ENCODE assay signal across 8 cellular contexts in the genomic region with DNA sequence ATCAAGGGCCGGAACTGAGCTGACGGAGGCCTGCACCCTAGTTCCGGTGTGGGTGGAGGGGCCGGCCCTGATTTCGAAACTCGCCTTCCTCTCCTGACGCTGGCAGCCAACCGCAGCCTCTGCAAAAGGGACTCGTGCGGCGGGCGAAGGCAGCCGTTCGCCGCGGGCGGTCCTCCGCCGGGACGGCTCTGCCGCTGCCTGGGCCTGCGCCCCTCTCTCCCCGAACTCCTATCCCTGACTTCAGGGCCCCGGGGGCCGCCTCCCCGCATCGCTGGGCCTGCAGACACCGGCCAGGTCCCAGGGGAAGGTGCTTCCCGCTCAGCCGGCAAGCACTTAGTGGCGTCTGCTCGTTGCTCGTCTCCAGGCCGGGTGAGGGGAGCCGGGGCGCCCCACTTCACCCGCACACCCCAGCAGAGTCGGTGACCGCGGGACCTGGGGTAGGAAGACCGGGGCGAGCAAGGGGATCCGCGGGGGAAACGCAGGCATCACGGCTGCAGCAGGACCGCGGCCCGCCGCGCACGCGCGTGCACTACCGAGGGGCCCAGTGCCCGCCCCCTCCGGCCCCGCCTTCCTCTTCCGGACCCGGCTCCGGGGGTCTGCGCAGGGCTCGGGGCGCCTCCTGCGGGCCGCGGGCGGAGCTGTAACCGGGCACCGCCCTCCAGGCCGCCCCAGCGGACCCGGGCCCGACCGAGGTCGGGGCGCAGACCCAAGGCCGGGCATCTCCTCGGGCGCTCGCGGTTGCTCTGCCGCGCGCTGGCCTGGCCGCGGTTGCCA. TPM values are rescaled to one million over a fixed set of nuclear protein-coding genes. Genes with fewer than 3 reads are reported as not detected.
DNase-seq lines count a peak whose midpoint lies in the region; ATAC-seq and TF ChIP-seq lines count a peak whose summit lies in the region.

No MANE protein-coding gene starts in this region.

- peak in 1 of 2 donors; percentile 40 for TF ChIP-seq POLR2A in lower leg skin (IDR thresholded peaks at IDR 0.05)

- TF ChIP-seq CTCF in C4-2B (conservative IDR thresholded peaks at IDR 0.05), result no peak; the same call in 1 of the 2 replicates
- no peak for TF ChIP-seq CTCF in lower leg skin (IDR thresholded peaks at IDR 0.05)

- no peaks in the 10 kb centered on the region for H3K27me3 Mint-ChIP-seq in activated CD4-positive, alpha-beta T cell treated with anti-CD3 and anti-CD28 coated beads, Interleukin-2, amount 10 ng/mL, durations not matched to agents 7 days and 5 days

- POLR2A ChIA-PET in activated CD4-positive, alpha-beta T cell treated with anti-CD3 and anti-CD28 coated beads, Interleukin-2, amount 10 ng/mL, durations not matched to agents 7 days and 5 days (lab: Charles Lee), result interaction anchor here (0.8 to 2.5 kb wide), 5 partner anchors 11 to 115 kb away, joined by 3 to 10 read pairs (median 7); partner anchors contain the start of genes GRK2 and TBC1D10C

- H3K27ac Mint-ChIP-seq in activated CD4-positive, alpha-beta T cell treated with anti-CD3 and anti-CD28 coated beads, Interleukin-2, amount 10 ng/mL, durations not matched to agents 7 days and 5 days, result peak overlapping the region; percentile 98

- CTCF ChIA-PET in activated CD4-positive, alpha-beta T cell treated with anti-CD3 and anti-CD28 coated beads, Interleukin-2, amount 10 ng/mL, durations not matched to agents 7 days and 5 days (lab: Charles Lee), result interaction anchor here (0.7 to 6.1 kb wide), 16 partner anchors 10 to 113 kb away, joined by 3 to 41 read pairs (median 5); partner anchors contain the start of genes PPP1CA and SSH3

- DNase-seq in GM19238 (ENCODE audit: insufficient read length, low spot score), result peak; percentile 94
- peak; percentile 93 for DNase-seq in NCI-H526 treated with DMSO at 0.1 percent for 48 hours (lab: John Stamatoyannopoulos, UW)
- peak; percentile 92 for DNase-seq in activated CD4-positive, alpha-beta T cell treated with anti-CD3 and anti-CD28 coated beads, Interleukin-2, amount 10 ng/mL, durations not matched to agents 7 days and 5 days
- peak; percentile 85 for DNase-seq in dermis blood vessel endothelial cell
- peak; percentile 87 to 98 for DNase-seq in lower leg skin (ENCODE audit: low spot score in 2 of 2)
- peak; percentile 87 for DNase-seq in stimulated activated CD4-positive, alpha-beta T cell treated with anti-CD3 and anti-CD28 coated beads, Interleukin-4, amount 100 ng/mL, for 24 hours

- H3K27ac ChIP-seq in C4-2B, result peak overlapping the region; percentile 100

- intact Hi-C loops in lower leg skin (cut with DNase I; ENCODE audit: low total_unique reads), result no loop called here

- no peaks in the 10 kb centered on the region for H3K9me3 Mint-ChIP-seq in activated CD4-positive, alpha-beta T cell treated with anti-CD3 and anti-CD28 coated beads, Interleukin-2, amount 10 ng/mL, durations not matched to agents 7 days and 5 days

- H3K36me3 Mint-ChIP-seq in activated CD4-positive, alpha-beta T cell treated with anti-CD3 and anti-CD28 coated beads, Interleukin-2, amount 10 ng/mL, durations not matched to agents 7 days and 5 days (ENCODE audit: low read depth), result peaks cover 60% of the 10 kb centered on the region

- peak; percentile 75 for ATAC-seq in HG03432 (IDR thresholded peaks at IDR 0.05; ENCODE audit: unreplicated experiment)

- H3K4me3 ChIP-seq in lower leg skin (ENCODE audit: low read depth, poor library complexity, severe bottlenecking), result peak overlapping the region; percentile 60

- H3K4me3 Mint-ChIP-seq in activated CD4-positive, alpha-beta T cell treated with anti-CD3 and anti-CD28 coated beads, Interleukin-2, amount 10 ng/mL, durations not matched to agents 7 days and 5 days, result peak overlapping the region; percentile 73

- peaks cover 72% of the 10 kb centered on the region for H3K4me1 Mint-ChIP-seq in activated CD4-positive, alpha-beta T cell treated with anti-CD3 and anti-CD28 coated beads, Interleukin-2, amount 10 ng/mL, durations not matched to agents 7 days and 5 days

- WGBS in lower leg skin, 2 donors, result 0% methylated on average over 1 to 47 of the region's 87 CpGs

RNA-seq across cellular contexts. Expression of gene ANKRD13D, which starts 0.5 kb away (rescaled TPM):
- 100 to 1,000 TPM; 135 to 194 TPM for total RNA-seq in activated CD4-positive, alpha-beta T cell treated with anti-CD3 and anti-CD28 coated beads, Interleukin-2, amount 10 ng/mL, durations not matched to agents 7 days and 5 days
- total RNA-seq in dermis blood vessel endothelial cell (29.1 and 32.3 TPM in 2 replicates), lower leg skin (10 to 100 TPM; 60.5 to 84.7 (median 72.8) TPM)

RNA-seq across cellular contexts. Expression of gene SSH3, which starts 14.7 kb away (rescaled TPM):
- 1 to 10 TPM; 8.2 to 9.6 TPM for total RNA-seq in activated CD4-positive, alpha-beta T cell treated with anti-CD3 and anti-CD28 coated beads, Interleukin-2, amount 10 ng/mL, durations not matched to agents 7 days and 5 days
- total RNA-seq in dermis blood vessel endothelial cell, result 15.6 and 19.7 TPM in 2 replicates
- total RNA-seq in lower leg skin, result 10 to 100 TPM; 58.6 to 71.0 (median 62.0) TPM

RNA-seq across cellular contexts. Expression of gene GRK2, which starts 22.4 kb away (rescaled TPM):
- 100 to 1,000 TPM; 306 to 324 TPM for total RNA-seq in activated CD4-positive, alpha-beta T cell treated with anti-CD3 and anti-CD28 coated beads, Interleukin-2, amount 10 ng/mL, durations not matched to agents 7 days and 5 days
- total RNA-seq in dermis blood vessel endothelial cell (40.0 and 56.8 TPM in 2 replicates), lower leg skin (100 to 1,000 TPM in 3 of 4 donors, 10 to 100 TPM in 1; 81.1 to 127 (median 114) TPM)

Comparison
In these comparisons a context has a peak if more than half of its experiments do, and no peak if none do; other contexts are left out.
1. Peak in every context shown above with its lines: DNase-seq, ATAC-seq, H3K4me3 ChIP-seq and H3K27ac ChIP-seq.